ENCODE assay signal across 8 cellular contexts in genomic region chr11:45843158-45843924, GRCh38. TPM values are rescaled to one million over a fixed set of nuclear protein-coding genes. Genes with fewer than 3 reads are reported as not detected.
DNase-seq lines count a peak whose midpoint lies in the region; ATAC-seq and TF ChIP-seq lines count a peak whose summit lies in the region.

No MANE protein-coding gene starts in this region.

- DNase-seq in AG04449 (ENCODE audit: low read depth, low spot score) (no peak), NCI-H187 (lab: John Stamatoyannopoulos, UW) (peak; percentile 62 to 78), T-helper 2 cell (peak; percentile 76 to 88 (median 87)), amniotic stem cell (lab: John Stamatoyannopoulos, UW) (peak; percentile 86), left cardiac atrium (peak; percentile 90), pulmonary artery endothelial cell (ENCODE audit: low read depth, low spot score) (peak; percentile 56)

- intact Hi-C loops in left cardiac atrium (cut with DNase I): loop anchor here in 1 of 2 donors (10.0 kb wide), 1 partner anchor 161 kb away; no protein-coding TSS in a partner anchor

- H3K4me3 ChIP-seq in AG04449 (ENCODE audit: low read depth, low read length): no peak overlapping the region
- no peak overlapping the region for H3K4me3 ChIP-seq in urinary bladder (ENCODE audit: low read depth, low read length)

- 15% methylated on average over 22 of the region's 22 CpGs for WGBS in urinary bladder

- peak; percentile 90 for TF ChIP-seq CTCF in AG04449 (IDR thresholded peaks at IDR 0.05; ENCODE audit: insufficient read depth, low read length, missing control alignments)

- peak overlapping the region; percentile 51 for H3K27ac ChIP-seq in urinary bladder (ENCODE audit: low read depth)

- ATAC-seq in GM19351 (IDR thresholded peaks at IDR 0.05; ENCODE audit: unreplicated experiment) (peak; percentile 21), left cardiac atrium (peak; percentile 34)

- no peaks in the 10 kb centered on the region for H3K36me3 ChIP-seq in urinary bladder (ENCODE audit: insufficient read depth)

- POLR2A ChIA-PET in AG04449 (lab: Yijun Ruan, JAX): no interaction called here

- CTCF ChIA-PET in AG04449 (lab: Yijun Ruan, JAX): interaction anchor here (1.1 to 6.7 kb wide), 34 partner anchors 8 to 396 kb away, joined by 3 to 118 read pairs (median 5); partner anchors contain the start of gene SLC35C1

- no peaks in the 10 kb centered on the region for H3K4me1 ChIP-seq in urinary bladder (ENCODE audit: insufficient read depth)

RNA-seq across cellular contexts. Expression of gene CRY2, which starts 3.9 kb away (rescaled TPM):
- total RNA-seq in left cardiac atrium (10 to 100 TPM; 59.2 to 62.9 TPM), pulmonary artery endothelial cell (6.8 and 9.2 TPM in 2 replicates), urinary bladder (31.0 TPM)
- polyA plus RNA-seq in urinary bladder: 32.4 TPM

RNA-seq across cellular contexts. Expression of gene SLC35C1, which starts 38.4 kb away (rescaled TPM):
- total RNA-seq in left cardiac atrium (10 to 100 TPM; 12.4 to 13.3 TPM), pulmonary artery endothelial cell (5.9 and 6.7 TPM in 2 replicates), urinary bladder (6.2 TPM)
- polyA plus RNA-seq in urinary bladder: 19.2 TPM

RNA-seq across cellular contexts. Expression of gene MAPK8IP1, which starts 42.1 kb away (rescaled TPM):
- total RNA-seq in left cardiac atrium (1 to 10 TPM; 5.0 to 6.9 TPM), pulmonary artery endothelial cell (5.1 and 5.5 TPM in 2 replicates), urinary bladder (8.3 TPM)
- polyA plus RNA-seq in urinary bladder: 11.0 TPM
